In genomic region chr2:173997269-173997668, GRCh38 we compare ENCODE assay signal across 8 cellular contexts. TPM values are rescaled to one million over a fixed set of nuclear protein-coding genes. Genes with fewer than 3 reads are reported as not detected.
DNase-seq lines count a peak whose midpoint lies in the region; ATAC-seq, FAIRE-seq and TF ChIP-seq lines count a peak whose summit lies in the region.

No MANE protein-coding gene starts in this region.

- H3K4me3 ChIP-seq in GM23248 (no peak overlapping the region), heart right ventricle (no peak overlapping the region), transverse colon (no peak overlapping the region)

- H3K79me2 ChIP-seq in GM23248 (ENCODE audit: insufficient read depth): no peaks in the 10 kb centered on the region

- peak; percentile 90 to 96 (median 93) for ATAC-seq in heart right ventricle
- ATAC-seq in activated T-cell treated with anti-CD3 and anti-CD28 coated beads, Interleukin-2, amount 50 U/mL, for 4 hours: no peak

- no peaks in the 10 kb centered on the region for H3K9me3 Mint-ChIP-seq in activated T-cell treated with anti-CD3 and anti-CD28 coated beads, Interleukin-2, amount 50 U/mL, for 4 hours

- H3K27ac ChIP-seq in GM23248 (no peak overlapping the region), heart right ventricle (peak overlapping the region in 8 of 10 donors; percentile 0 to 87 (median 47)), transverse colon (peak overlapping the region; percentile 32 to 54 (median 40))

- no peak overlapping the region for H2AFZ ChIP-seq in GM23248

- H3K4me2 ChIP-seq in GM23248 (ENCODE audit: unreplicated experiment): no peak overlapping the region

- H3K36me3 Mint-ChIP-seq in activated T-cell treated with anti-CD3 and anti-CD28 coated beads, Interleukin-2, amount 50 U/mL, for 4 hours (ENCODE audit: insufficient read depth): no peaks in the 10 kb centered on the region

- no peaks in the 10 kb centered on the region; the same call in none of the 2 replicates for H3F3A ChIP-seq in GM23248 (ENCODE audit: insufficient read depth)

- no peak overlapping the region for H3K4me3 Mint-ChIP-seq in activated T-cell treated with anti-CD3 and anti-CD28 coated beads, Interleukin-2, amount 50 U/mL, for 4 hours

- no peak for TF ChIP-seq EP300 in transverse colon (IDR thresholded peaks at IDR 0.05; ENCODE audit: low read depth)

- H4K20me1 ChIP-seq in GM23248 (ENCODE audit: insufficient read depth): no peaks in the 10 kb centered on the region

- DNase-seq in GM12891 (ENCODE audit: insufficient read length, low spot score): peak; percentile 39
- peak; percentile 65 for DNase-seq in GM23248
- DNase-seq in NOMO-1 (lab: John Stamatoyannopoulos, UW; ENCODE audit: unreplicated experiment in 2 of 2): peak; percentile 96 to 98
- DNase-seq in heart right ventricle: peak; percentile 72 to 77
- peak; percentile 76 for DNase-seq in transverse colon
- no peak for DNase-seq in NCI-H1092 treated with DMSO at 0.1 percent for 48 hours (lab: John Stamatoyannopoulos, UW)
- DNase-seq in stimulated activated CD4-positive, alpha-beta T cell treated with anti-CD3 and anti-CD28 coated beads, Interleukin-15, amount 100 ng/mL, for 24 hours: no peak
- no peak for DNase-seq in activated T-cell treated with anti-CD3 and anti-CD28 coated beads, Interleukin-2, amount 50 U/mL, for 4 hours

- H3K9ac ChIP-seq in GM23248: no peak overlapping the region

- peaks cover 6% of the 10 kb centered on the region for H3K27me3 Mint-ChIP-seq in activated T-cell treated with anti-CD3 and anti-CD28 coated beads, Interleukin-2, amount 50 U/mL, for 4 hours (ENCODE audit: low read depth)

- in situ Hi-C loops in GM23248 (cut with MboI) (no loop called here), transverse colon (cut with MboI; ENCODE audit: low pct_ligation_motif_present in 1 of 4, low pct_unique_long_range_greater_than_20kb in 1 of 4, low sequenced_read_pairs in 3 of 4) (no loop called here)

- H3K4me1 ChIP-seq in GM23248 (ENCODE audit: insufficient read depth) (peaks cover under 1% of the 10 kb centered on the region), heart right ventricle (peaks cover 13 to 46% (median 37%) of the 10 kb centered on the region in 9 donors), transverse colon (peaks cover 0 to 27% (median 9%) of the 10 kb centered on the region in 4 donors)

- H3K9me3 ChIP-seq in GM23248 (ENCODE audit: low read depth) (no peaks in the 10 kb centered on the region), heart right ventricle (no peaks in the 10 kb centered on the region), transverse colon (no peaks in the 10 kb centered on the region)

- TF ChIP-seq CTCF in heart right ventricle (IDR thresholded peaks at IDR 0.05) (no peak), transverse colon (IDR thresholded peaks at IDR 0.05) (no peak)

- peak; percentile 84 for FAIRE-seq in GM12891 (lab: Jason Lieb, UNC)

- H3K9me2 ChIP-seq in GM23248 (ENCODE audit: insufficient read depth): no peaks in the 10 kb centered on the region

- H3K27me3 ChIP-seq in GM23248 (replicated peaks; ENCODE audit: insufficient read depth) (no peaks in the 10 kb centered on the region), heart right ventricle (no peaks in the 10 kb centered on the region), transverse colon (no peaks in the 10 kb centered on the region)

- intact Hi-C loops in heart right ventricle (cut with DNase I): no loop called here
- intact Hi-C loops in transverse colon (cut with DNase I; ENCODE audit: low total_unique reads): no loop called here

- 10 to 15% methylated on average over 7 of the region's 7 CpGs for WGBS in GM23248 (ENCODE audit: low coverage in 1 of 2, low lambda C conversion rate in 2 of 2, missing lambda C conversion rate in 2 of 2), 2 experiments
- 31 to 36% methylated on average over 7 of the region's 7 CpGs for WGBS in heart right ventricle, 2 donors
- WGBS in transverse colon (ENCODE audit: low coverage in 1 of 2), 2 donors: 37 to 63% methylated on average over 1 to 7 of the region's 7 CpGs

- H3K4me1 Mint-ChIP-seq in activated T-cell treated with anti-CD3 and anti-CD28 coated beads, Interleukin-2, amount 50 U/mL, for 4 hours (ENCODE audit: low read depth): peaks cover 3% of the 10 kb centered on the region

- TF ChIP-seq POLR2A in GM12891 (IDR thresholded peaks at IDR 0.05; ENCODE audit: low read depth, low read length) (no peak), transverse colon (IDR thresholded peaks at IDR 0.05) (no peak)

- no peaks in the 10 kb centered on the region for H3K36me3 ChIP-seq in GM23248 (ENCODE audit: low read depth)
- no peaks in the 10 kb centered on the region for H3K36me3 ChIP-seq in heart right ventricle
- H3K36me3 ChIP-seq in transverse colon: no peaks in the 10 kb centered on the region

TF ChIP-seq in GM12891, 5 proteins besides CTCF, POLR2A, EP300 and RAD21:
- TF ChIP-seq SPI1 (IDR thresholded peaks at IDR 0.05; ENCODE audit: low read depth, low read length) (peak; percentile 60), PAX5 (IDR thresholded peaks at IDR 0.05; ENCODE audit: insufficient read depth, low read length, severe bottlenecking) (no peak)

RNA-seq across cellular contexts. Expression of gene SP3, which starts 32.1 kb away (rescaled TPM):
- polyA plus RNA-seq in GM12891 (2012; ENCODE audit: low read depth, missing spikeins): 19.9 TPM
- total RNA-seq in GM23248 (2014; rRNA removed; shearing (Covaris generic)): 78.8 and 88.5 TPM in 2 replicates
- polyA plus RNA-seq in GM23248 (2016; fragmentation: Nextera tagmentation; extraction: Ambion mirVana) (24.7 and 27.7 TPM in 2 replicates), heart right ventricle (10 to 100 TPM in 1 of 2 donors, 1 to 10 TPM in 1; 8.6 to 11.6 TPM)
- total RNA-seq in heart right ventricle (10 to 100 TPM; 36.4 to 45.7 (median 41.0) TPM), transverse colon (100 to 1,000 TPM in 1 of 4 donors, 10 to 100 TPM in 3; 41.9 to 101 (median 81.6) TPM)
- total RNA-seq in activated T-cell treated with anti-CD3 and anti-CD28 coated beads, Interleukin-2, amount 50 U/mL, for 4 hours: 10 to 100 TPM; 86.5 to 89.9 (median 89.9) TPM

Comparison
In these comparisons a context has a peak if more than half of its experiments do, and no peak if none do; other contexts are left out.
1. DNase-seq: peak in GM12891 (single experiment), GM23248 (single experiment), NOMO-1 (2 of 2), heart right ventricle (2 of 2) and transverse colon (single experiment); none in NCI-H1092 treated with DMSO at 0.1 percent for 48 hours (single experiment), stimulated activated CD4-positive, alpha-beta T cell treated with anti-CD3 and anti-CD28 coated beads, Interleukin-15, amount 100 ng/mL, for 24 hours (single experiment) and activated T-cell treated with anti-CD3 and anti-CD28 coated beads, Interleukin-2, amount 50 U/mL, for 4 hours (single experiment).
2. ATAC-seq: peak in heart right ventricle (8 of 8); none in activated T-cell treated with anti-CD3 and anti-CD28 coated beads, Interleukin-2, amount 50 U/mL, for 4 hours (0 of 2).